In genomic region chr7:55030314-55030713, GRCh38 we compare ENCODE assay signal across 1 cellular context.
TF ChIP-seq lines count a peak whose summit lies in the region.

No MANE protein-coding gene starts in this region.

TF ChIP-seq in SK-N-SH, 30 proteins besides CTCF, POLR2A, EP300 and RAD21 (continued from another document):
- TF ChIP-seq ZBTB33 (IDR thresholded peaks at IDR 0.05; ENCODE audit: borderline replicate concordance, low read depth) = no peak
- TF ChIP-seq MXI1 (IDR thresholded peaks at IDR 0.05; ENCODE audit: low read depth, low read length) = no peak
- no peak for TF ChIP-seq EZH2phosphoT487 (IDR thresholded peaks at IDR 0.05; ENCODE audit: borderline replicate concordance, low read depth)
- no peak for TF ChIP-seq GABPA (IDR thresholded peaks at IDR 0.05; ENCODE audit: low read depth)
- no peak for TF ChIP-seq ELF1 (IDR thresholded peaks at IDR 0.05)
- no peak for TF ChIP-seq PBX3 (IDR thresholded peaks at IDR 0.05)
- no peak for TF ChIP-seq POLR2AphosphoS5 (IDR thresholded peaks at IDR 0.05; ENCODE audit: low read depth, low read length)
- no peak for TF ChIP-seq SMC3 (IDR thresholded peaks at IDR 0.05; ENCODE audit: low read depth, low read length)
- TF ChIP-seq YY1 (IDR thresholded peaks at IDR 0.05; ENCODE audit: low read depth) = no peak
- TF ChIP-seq NFIC (IDR thresholded peaks at IDR 0.05; ENCODE audit: borderline replicate concordance) = no peak
- TF ChIP-seq GATA2 (CRISPR knock-in tag; IDR thresholded peaks at IDR 0.05) = no peak
